ENCODE assay signal across 13 cellular contexts in the genomic region with DNA sequence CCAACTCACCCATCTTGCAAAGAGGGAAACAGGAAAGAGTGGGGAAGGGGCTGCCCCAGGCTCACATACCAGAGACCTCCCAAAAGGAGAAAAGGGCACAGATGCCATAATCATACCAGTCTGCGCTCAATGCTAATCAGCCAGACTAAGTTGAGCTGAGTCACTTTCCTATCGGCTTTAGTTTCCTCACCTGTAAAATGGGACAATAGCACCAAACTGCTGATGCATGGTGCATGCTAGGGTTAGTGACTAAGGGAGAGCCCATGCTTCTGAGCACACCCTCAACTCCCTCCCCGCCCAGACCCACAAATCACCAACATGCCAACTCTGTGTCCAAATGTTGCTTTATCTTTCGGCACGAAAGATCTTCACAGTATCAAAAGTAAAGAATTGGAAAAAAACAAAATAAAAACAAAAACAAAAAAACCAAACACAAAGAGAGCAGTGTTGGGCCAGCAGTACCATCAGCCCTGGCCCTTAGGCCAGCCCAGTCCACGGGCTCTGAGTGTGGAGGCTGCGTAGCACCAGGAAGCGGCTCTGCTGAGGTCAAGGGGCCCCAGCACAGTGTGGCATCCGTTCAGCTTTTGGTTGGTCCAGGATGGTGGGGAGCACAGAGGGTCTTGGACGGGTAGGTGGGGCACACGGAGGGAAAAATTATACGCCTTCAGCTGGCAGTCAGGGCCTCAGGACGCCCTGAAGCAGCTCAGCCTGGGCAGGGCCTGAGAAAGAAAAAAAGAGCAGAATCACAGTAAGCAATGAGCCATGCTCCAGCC. TPM values are rescaled to one million over a fixed set of nuclear protein-coding genes. Genes with fewer than 3 reads are reported as not detected.
DNase-seq lines count a peak whose midpoint lies in the region; ATAC-seq and TF ChIP-seq lines count a peak whose summit lies in the region.
"Had no signal": no experiment of that assay in that cellular context is flagged by ENCODE, and none has a peak within 500 bp of the region (broad histone marks: within the 10 kb centered on the region; RNA-seq: fewer than 3 reads in every experiment).

No MANE protein-coding gene starts in this region.

- H3K9me3 Mint-ChIP-seq in activated T-helper 17 cell treated with anti-CD3 and anti-CD28 coated beads, Interleukin-2, amount 50 U/mL, for 72 hours, result no peaks in the 10 kb centered on the region
- no peaks in the 10 kb centered on the region for H3K9me3 Mint-ChIP-seq in natural killer cell
- H3K9me3 Mint-ChIP-seq: activated CD4-positive, alpha-beta T cell treated with anti-CD3 and anti-CD28 coated beads, Interleukin-2, amount 10 ng/mL, durations not matched to agents 24 days and 14 days had no signal

- H3K4me3 Mint-ChIP-seq in activated T-helper 17 cell treated with anti-CD3 and anti-CD28 coated beads, Interleukin-2, amount 50 U/mL, for 72 hours, result peak overlapping the region; percentile 40
- H3K4me3 Mint-ChIP-seq in natural killer cell, result no peak overlapping the region
- H3K4me3 Mint-ChIP-seq: activated CD4-positive, alpha-beta T cell treated with anti-CD3 and anti-CD28 coated beads, Interleukin-2, amount 10 ng/mL, durations not matched to agents 24 days and 14 days had no signal

- H3K4me1 ChIP-seq in BLaER1 treated with 17β-estradiol and CSF1 and Interleukin-3, amounts not matched to agents 10 nM and 100 nM, result peaks cover 43 to 61% (median 53%) of the 10 kb centered on the region in 10 experiments
- H3K4me1 ChIP-seq in DND-41 (ENCODE audit: insufficient read depth, low read length), result peaks cover 39% of the 10 kb centered on the region

- H2AFZ ChIP-seq in DND-41 (ENCODE audit: low read depth, low read length), result no peak overlapping the region

- H3K36me3 ChIP-seq in BLaER1 treated with 17β-estradiol and CSF1 and Interleukin-3, amounts not matched to agents 10 nM and 100 nM, result peaks cover 63 to 73% (median 71%) of the 10 kb centered on the region in 11 experiments
- H3K36me3 ChIP-seq in DND-41 (ENCODE audit: insufficient read depth, low read length), result peaks cover 61% of the 10 kb centered on the region

- peaks cover 10% of the 10 kb centered on the region for H3K4me1 Mint-ChIP-seq in activated T-helper 17 cell treated with anti-CD3 and anti-CD28 coated beads, Interleukin-2, amount 50 U/mL, for 72 hours
- peaks cover 44 to 48% of the 10 kb centered on the region in 2 donors for H3K4me1 Mint-ChIP-seq in natural killer cell

- DNase-seq in DND-41 (no peak), natural killer cell (no peak), epidermal melanocyte (ENCODE audit: insufficient read length, low spot score) (no peak), AG20443 (ENCODE audit: low spot score) (no peak)
- DNase-seq: activated CD4-positive, alpha-beta T cell treated with anti-CD3 and anti-CD28 coated beads, Interleukin-2, amount 10 ng/mL, durations not matched to agents 24 days and 14 days; anterior cingulate cortex; effector CD8-positive, alpha-beta T cell; NCI-H69; stimulated activated naive CD4-positive, alpha-beta T cell treated with Interleukin-2 at 50 U/mL for 16 hours had no signal

- H3K9ac ChIP-seq in BLaER1 treated with 17β-estradiol and CSF1 and Interleukin-3, amounts not matched to agents 10 nM and 100 nM, result peak overlapping the region; percentile 4 to 78 (median 64); a peak in 18 of 22 replicates
- H3K9ac ChIP-seq in DND-41 (ENCODE audit: low read depth, low read length), result 0 out of 2 replicates have a peak overlapping the region, but pooled peaks have one; percentile 15

- no peaks in the 10 kb centered on the region for H3K27me3 ChIP-seq in BLaER1 treated with 17β-estradiol and CSF1 and Interleukin-3, amounts not matched to agents 10 nM and 100 nM
- H3K27me3 ChIP-seq in DND-41 (ENCODE audit: insufficient read depth, low read length, poor library complexity), result no peaks in the 10 kb centered on the region

- peak overlapping the region; percentile 82 for H3K27ac Mint-ChIP-seq in activated T-helper 17 cell treated with anti-CD3 and anti-CD28 coated beads, Interleukin-2, amount 50 U/mL, for 72 hours
- peak overlapping the region; percentile 61 to 64 for H3K27ac Mint-ChIP-seq in natural killer cell
- H3K27ac Mint-ChIP-seq: activated CD4-positive, alpha-beta T cell treated with anti-CD3 and anti-CD28 coated beads, Interleukin-2, amount 10 ng/mL, durations not matched to agents 24 days and 14 days had no signal

- TF ChIP-seq CTCF in DND-41 (IDR thresholded peaks at IDR 0.05; ENCODE audit: borderline replicate concordance, extremely low read depth, low read length, poor library complexity, severe bottlenecking) (no peak), natural killer cell (IDR thresholded peaks at IDR 0.05) (no peak)

- peaks cover 27% of the 10 kb centered on the region for H3K79me2 ChIP-seq in DND-41 (ENCODE audit: insufficient read depth, low read length)

- no peaks in the 10 kb centered on the region for H3K27me3 Mint-ChIP-seq in activated T-helper 17 cell treated with anti-CD3 and anti-CD28 coated beads, Interleukin-2, amount 50 U/mL, for 72 hours
- H3K27me3 Mint-ChIP-seq in natural killer cell (ENCODE audit: low read depth in 2 of 2), result no peaks in the 10 kb centered on the region
- H3K27me3 Mint-ChIP-seq: activated CD4-positive, alpha-beta T cell treated with anti-CD3 and anti-CD28 coated beads, Interleukin-2, amount 10 ng/mL, durations not matched to agents 24 days and 14 days had no signal

- peak overlapping the region in 5 of 10 experiments; percentile 13 to 39 (median 24); a peak in 6 of 20 replicates for H3K4me3 ChIP-seq in BLaER1 treated with 17β-estradiol and CSF1 and Interleukin-3, amounts not matched to agents 10 nM and 100 nM
- peak overlapping the region in 1 of 2 experiments; percentile 30; a peak in 2 of 4 replicates for H3K4me3 ChIP-seq in DND-41 (ENCODE audit: low read depth in 1 of 2, low read length in 2 of 2)
- H3K4me3 ChIP-seq: SK-N-MC had no signal

- no peak for ATAC-seq in DND-41 (ENCODE audit: insufficient read depth, low read depth)
- no peak for ATAC-seq in activated T-helper 17 cell treated with anti-CD3 and anti-CD28 coated beads, Interleukin-2, amount 50 U/mL, for 72 hours (replicated peaks)
- no peak for ATAC-seq in natural killer cell
- ATAC-seq in GM18867 (IDR thresholded peaks at IDR 0.05; ENCODE audit: unreplicated experiment), result no peak

- no peaks in the 10 kb centered on the region for H3K9me3 ChIP-seq in BLaER1 treated with 17β-estradiol and CSF1 and Interleukin-3, amounts not matched to agents 10 nM and 100 nM (replicated peaks in 1 of 11)
- no peaks in the 10 kb centered on the region for H3K9me3 ChIP-seq in DND-41 (ENCODE audit: insufficient read depth, low read length, severe bottlenecking)

- H3K36me3 Mint-ChIP-seq in activated T-helper 17 cell treated with anti-CD3 and anti-CD28 coated beads, Interleukin-2, amount 50 U/mL, for 72 hours (ENCODE audit: low read depth), result peaks cover 61% of the 10 kb centered on the region
- no peaks in the 10 kb centered on the region for H3K36me3 Mint-ChIP-seq in natural killer cell

- H3K4me2 ChIP-seq in BLaER1 treated with 17β-estradiol and CSF1 and Interleukin-3, amounts not matched to agents 10 nM and 100 nM, result peak overlapping the region; percentile 56 to 92 (median 83)
- peak overlapping the region; percentile 61 for H3K4me2 ChIP-seq in DND-41 (ENCODE audit: insufficient read depth, low read length)

- intact Hi-C loops in natural killer cell (cut with micrococcal nuclease), result no loop called here

- H4K20me1 ChIP-seq in BLaER1 treated with 17β-estradiol and CSF1 and Interleukin-3, amounts not matched to agents 10 nM and 100 nM, result peaks cover 0 to 57% (median 19%) of the 10 kb centered on the region in 11 experiments; a peak in 14 of 22 replicates
- peaks cover 22% of the 10 kb centered on the region for H4K20me1 ChIP-seq in DND-41 (ENCODE audit: insufficient read depth, low read length)

- H3K27ac ChIP-seq in BLaER1 treated with 17β-estradiol and CSF1 and Interleukin-3, amounts not matched to agents 10 nM and 100 nM, result peak overlapping the region in 9 of 11 experiments; percentile 50 to 86 (median 76); a peak in 17 of 22 replicates
- H3K27ac ChIP-seq in DND-41 (ENCODE audit: low read length), result no peak overlapping the region
- H3K27ac ChIP-seq: SK-N-MC had no signal

RNA-seq across cellular contexts. Expression of a gene that starts 2.9 kb away (rescaled TPM):
- 100 to 1,000 TPM; 116 to 149 TPM for total RNA-seq in activated T-helper 17 cell treated with anti-CD3 and anti-CD28 coated beads, Interleukin-2, amount 50 U/mL, for 72 hours
- 100 to 1,000 TPM in 1 of 3 donors, 10 to 100 TPM in 2; 66.6 to 106 (median 78.3) TPM for total RNA-seq in natural killer cell

RNA-seq across cellular contexts. Expression of a gene that starts 10.0 kb away (rescaled TPM):
- total RNA-seq in activated T-helper 17 cell treated with anti-CD3 and anti-CD28 coated beads, Interleukin-2, amount 50 U/mL, for 72 hours, result 10 to 100 TPM in 1 of 2 donors, 1 to 10 TPM in 1; 5.6 to 13.7 TPM
- 10 to 100 TPM in 1 of 3 donors, 1 to 10 TPM in 2; 3.5 to 19.8 (median 9.1) TPM for total RNA-seq in natural killer cell

RNA-seq across cellular contexts. Expression of a gene that starts 22.2 kb away (rescaled TPM):
- 10 to 100 TPM; 34.9 to 38.8 TPM for total RNA-seq in activated T-helper 17 cell treated with anti-CD3 and anti-CD28 coated beads, Interleukin-2, amount 50 U/mL, for 72 hours
- total RNA-seq in natural killer cell, result 10 to 100 TPM in 2 of 3 donors, 1 to 10 TPM in 1; 9.7 to 58.7 (median 14.7) TPM

RNA-seq across cellular contexts. Expression of a gene that starts 34.7 kb away (rescaled TPM):
- 10 to 100 TPM; 67.5 to 72.3 TPM for total RNA-seq in activated T-helper 17 cell treated with anti-CD3 and anti-CD28 coated beads, Interleukin-2, amount 50 U/mL, for 72 hours
- total RNA-seq in natural killer cell, result 100 to 1,000 TPM; 203 to 235 (median 216) TPM

RNA-seq across cellular contexts. Expression of a gene that starts 46.2 kb away (rescaled TPM):
- 1 to 10 TPM; 2.3 to 3.1 TPM for total RNA-seq in activated T-helper 17 cell treated with anti-CD3 and anti-CD28 coated beads, Interleukin-2, amount 50 U/mL, for 72 hours
- 10 to 100 TPM; 13.7 to 25.2 (median 15.0) TPM for total RNA-seq in natural killer cell
